ENCODE assay signal across 25 cellular contexts in genomic region chr15:67920524-67921240, GRCh38.
"Had no signal": no experiment of that assay in that cellular context is flagged by ENCODE, and none has a peak within 500 bp of the region (broad histone marks: within the 10 kb centered on the region; RNA-seq: fewer than 3 reads in every experiment).

No MANE protein-coding gene starts in this region.

- H3K4me3 Mint-ChIP-seq: activated CD8-positive, alpha-beta T cell treated with anti-CD3 and anti-CD28 coated beads for 36 hours; activated T-cell treated with anti-CD3 and anti-CD28 coated beads, Interleukin-2, amount 50 U/mL, for 72 hours; brain; central memory CD8-positive, alpha-beta T cell had no signal

- H3K4me3 ChIP-seq: Peyer's patch, SJCRH30 had no signal

- H3K27me3 ChIP-seq: Peyer's patch, SJCRH30 had no signal

- DNase-seq: activated CD4-positive, alpha-beta T cell treated with anti-CD3 and anti-CD28 coated beads for 4 hours; activated CD8-positive, alpha-beta memory T cell treated with anti-CD3 and anti-CD28 coated beads, Interleukin-2, amount 50 U/mL, for 4 hours; activated CD8-positive, alpha-beta T cell treated with anti-CD3 and anti-CD28 coated beads for 36 hours; activated gamma-delta T cell treated with Interleukin-2 at 50 U/mL for 16 hours; activated naive CD4-positive, alpha-beta T cell treated with anti-CD3 and anti-CD28 coated beads, Interleukin-2, amount 50 U/mL, for 16 hours; activated T-cell treated with anti-CD3 and anti-CD28 coated beads, Interleukin-2, amount 50 U/mL, for 72 hours; NCI-H1048; NCI-H146; NCI-H187 treated with DMSO at 0.1 percent for 48 hours; NCI-H2171 treated with DMSO at 0.1 percent for 48 hours; NCI-H226; NCI-H526; NCI-H82; Peyer's patch; Right ventricle myocardium superior; SJCRH30; SK-N-SH; T-helper 1 cell; WERI-Rb-1 had no signal

- H3K4me2 ChIP-seq: SK-N-SH had no signal

- H3K36me3 Mint-ChIP-seq: brain had no signal

- H3K9ac ChIP-seq: SK-N-SH had no signal

- H3K27ac Mint-ChIP-seq: activated CD8-positive, alpha-beta T cell treated with anti-CD3 and anti-CD28 coated beads for 36 hours; activated T-cell treated with anti-CD3 and anti-CD28 coated beads, Interleukin-2, amount 50 U/mL, for 72 hours; activated T-helper 2 cell treated with anti-CD3 and anti-CD28 coated beads, Interferon-gamma antibody, Interleukin-2, Interleukin-4, amounts not matched to agents 10 μg/mL and 5 μg/mL and 100 μg/mL, durations not matched to agents 14 hours and 24 hours and 36 hours; brain had no signal

- H3K27ac ChIP-seq: Peyer's patch, RWPE1, SJCRH30, WERI-Rb-1 had no signal

- ATAC-seq: activated CD4-positive, CD25-positive, alpha-beta regulatory T cell treated with anti-CD3 and anti-CD28 coated beads, Interleukin-2, amount 50 U/mL, for 24 hours; activated CD8-positive, alpha-beta T cell treated with anti-CD3 and anti-CD28 coated beads for 36 hours; activated T-cell treated with anti-CD3 and anti-CD28 coated beads, Interleukin-2, amount 50 U/mL, for 72 hours had no signal

- H3K4me1 Mint-ChIP-seq: central memory CD8-positive, alpha-beta T cell had no signal

- H3K36me3 ChIP-seq: Peyer's patch, SJCRH30, WERI-Rb-1 had no signal

- FAIRE-seq: astrocyte had no signal

- H3K27me3 Mint-ChIP-seq: activated CD8-positive, alpha-beta T cell treated with anti-CD3 and anti-CD28 coated beads for 36 hours; central memory CD8-positive, alpha-beta T cell had no signal

- H3K9me3 ChIP-seq: Peyer's patch, SJCRH30, SK-N-SH had no signal
